Comparison of ENCODE assay signal across 2 cellular contexts in genomic region chrX:151633157-151633556, GRCh38.
TF ChIP-seq lines count a peak whose summit lies in the region.

No MANE protein-coding gene starts in this region.

TF ChIP-seq in GM23338, 12 proteins besides CTCF, POLR2A, EP300 and RAD21 (continued from another document):
- TF ChIP-seq EZH2phosphoT487 (IDR thresholded peaks at IDR 0.05; ENCODE audit: unreplicated experiment) (no peak), JUNB (IDR thresholded peaks at IDR 0.05; ENCODE audit: unreplicated experiment) (no peak)

TF ChIP-seq in K562, 482 proteins besides CTCF, POLR2A, EP300 and RAD21 (continued from another document and continues in another):
- no peak for TF ChIP-seq TSHZ1 (CRISPR knock-in tag; IDR thresholded peaks at IDR 0.05)
- no peak for TF ChIP-seq TAF1 (IDR thresholded peaks at IDR 0.05; ENCODE audit: control insufficient read depth, extremely low read depth, insufficient read depth, low read length, severe bottlenecking)
- TF ChIP-seq HLTF (IDR thresholded peaks at IDR 0.05) = no peak
- TF ChIP-seq ZNF512 (tag; IDR thresholded peaks at IDR 0.05) = no peak
- no peak for TF ChIP-seq RBM14 (IDR thresholded peaks at IDR 0.05; ENCODE audit: borderline replicate concordance, insufficient read depth, low read depth, low read length)
- no peak for TF ChIP-seq HINFP (tag; conservative IDR thresholded peaks at IDR 0.05; ENCODE audit: low read depth)
- TF ChIP-seq HDAC2 (IDR thresholded peaks at IDR 0.05) = peak; percentile 37; the same call in 1 of the 2 replicates
- peak; percentile 96 for TF ChIP-seq CBFA2T3 (IDR thresholded peaks at IDR 0.05)
- TF ChIP-seq ZFPM2 (CRISPR knock-in tag; IDR thresholded peaks at IDR 0.05) = no peak
- TF ChIP-seq SMARCE1 (IDR thresholded peaks at IDR 0.05) = peak; percentile 75; the same call in 1 of the 2 replicates
- peak; percentile 79 for TF ChIP-seq JUND (IDR thresholded peaks at IDR 0.05; ENCODE audit: borderline replicate concordance, low read depth, low read length)
- peak; percentile 36; the same call in 1 of the 3 replicates for TF ChIP-seq JUND (tag; IDR thresholded peaks at IDR 0.05; ENCODE audit: borderline replicate concordance, low read depth, low read length)
- no peak for TF ChIP-seq ZNF184 (CRISPR knock-in tag; IDR thresholded peaks at IDR 0.05)
- TF ChIP-seq PHB2 (IDR thresholded peaks at IDR 0.05; ENCODE audit: low read depth) = peak; percentile 40; the same call in 1 of the 2 replicates
- TF ChIP-seq MTA1 (IDR thresholded peaks at IDR 0.05; ENCODE audit: borderline replicate concordance) = no peak
- TF ChIP-seq ZBTB12 (CRISPR knock-in tag; IDR thresholded peaks at IDR 0.05) = no peak
- TF ChIP-seq ASH1L (IDR thresholded peaks at IDR 0.05; ENCODE audit: borderline replicate concordance, low read depth, partially characterized antibody) = no peak
- no peak for TF ChIP-seq FOXO4 (CRISPR knock-in tag; IDR thresholded peaks at IDR 0.05)
- peak; percentile 38 for TF ChIP-seq CCNT2 (IDR thresholded peaks at IDR 0.05; ENCODE audit: borderline replicate concordance, extremely low read depth, insufficient read length, low read depth, low read length)
- TF ChIP-seq TFAP4 (CRISPR knock-in tag; IDR thresholded peaks at IDR 0.05; ENCODE audit: borderline replicate concordance) = peak; percentile 68
- no peak for TF ChIP-seq RBM22 (IDR thresholded peaks at IDR 0.05; ENCODE audit: low read depth, low read length, poor library complexity, severe bottlenecking)
- no peak for TF ChIP-seq HDAC1 (IDR thresholded peaks at IDR 0.05)
- 0 out of 3 replicates have a peak, but pooled peaks of 1 of the 2 experiments have one; percentile 19 for TF ChIP-seq CBX3 (IDR thresholded peaks at IDR 0.05; ENCODE audit: borderline replicate concordance in 1 of 2, low read length in 2 of 2)
- TF ChIP-seq HBP1 (CRISPR knock-in tag; IDR thresholded peaks at IDR 0.05) = no peak
- peak; percentile 96 for TF ChIP-seq TRIM24 (IDR thresholded peaks at IDR 0.05)
- TF ChIP-seq TBL1XR1 (IDR thresholded peaks at IDR 0.05; ENCODE audit: low read length in 2 of 2) = peak; percentile 48 to 75; a peak in 2 of 4 replicates
- TF ChIP-seq MED1 (CRISPR knock-in tag; IDR thresholded peaks at IDR 0.05; ENCODE audit: borderline replicate concordance) = no peak
- TF ChIP-seq ZNF316 (IDR thresholded peaks at IDR 0.05) = no peak
- TF ChIP-seq HNRNPUL1 (IDR thresholded peaks at IDR 0.05; ENCODE audit: low read length) = no peak
- no peak for TF ChIP-seq ZNF311 (CRISPR knock-in tag; IDR thresholded peaks at IDR 0.05)
- peak; percentile 51 for TF ChIP-seq CXXC5 (CRISPR knock-in tag; IDR thresholded peaks at IDR 0.05)
- TF ChIP-seq ARID3A (IDR thresholded peaks at IDR 0.05; ENCODE audit: borderline replicate concordance, low read depth, low read length) = peak; percentile 65; the same call in 1 of the 2 replicates
- TF ChIP-seq ZNF197 (CRISPR knock-in tag; IDR thresholded peaks at IDR 0.05; ENCODE audit: low read depth) = no peak
- TF ChIP-seq KLF10 (CRISPR knock-in tag; IDR thresholded peaks at IDR 0.05) = no peak
- no peak for TF ChIP-seq ATF1 (CRISPR knock-in tag; IDR thresholded peaks at IDR 0.05)
- TF ChIP-seq ATF1 (tag; IDR thresholded peaks at IDR 0.05) = no peak
- no peak for TF ChIP-seq THAP7 (CRISPR knock-in tag; IDR thresholded peaks at IDR 0.05)
- no peak for TF ChIP-seq WHSC1 (IDR thresholded peaks at IDR 0.05; ENCODE audit: low read length)
- no peak for TF ChIP-seq SIX5 (IDR thresholded peaks at IDR 0.05; ENCODE audit: borderline replicate concordance in 1 of 2, insufficient read depth in 1 of 2, low read depth in 1 of 2, low read length in 2 of 2)
- TF ChIP-seq CCAR2 (IDR thresholded peaks at IDR 0.05; ENCODE audit: low read depth, low read length) = no peak
- TF ChIP-seq MEIS2 (IDR thresholded peaks at IDR 0.05; ENCODE audit: partially characterized antibody) = peak; percentile 27
- no peak for TF ChIP-seq NR2C2 (CRISPR knock-in tag; IDR thresholded peaks at IDR 0.05)
- TF ChIP-seq NR2C2 (tag; IDR thresholded peaks at IDR 0.05) = no peak
- peak; percentile 86 for TF ChIP-seq CTBP1 (IDR thresholded peaks at IDR 0.05; ENCODE audit: borderline replicate concordance)
- TF ChIP-seq ZNF24 (IDR thresholded peaks at IDR 0.05) = no peak
- TF ChIP-seq BRD4 (IDR thresholded peaks at IDR 0.05) = no peak
- no peak for TF ChIP-seq ZNF121 (CRISPR knock-in tag; conservative IDR thresholded peaks at IDR 0.05)
- no peak for TF ChIP-seq HNRNPH1 (optimal IDR thresholded peaks at IDR 0.05; ENCODE audit: low read depth, low read length)
- peak; percentile 79; the same call in 1 of the 2 replicates for TF ChIP-seq ATF7 (IDR thresholded peaks at IDR 0.05)
- no peak for TF ChIP-seq ZC3H4 (CRISPR knock-in tag; IDR thresholded peaks at IDR 0.05; ENCODE audit: borderline replicate concordance)
- TF ChIP-seq NFIC (IDR thresholded peaks at IDR 0.05) = peak; percentile 80
- no peak for TF ChIP-seq ZNF586 (CRISPR knock-in tag; conservative IDR thresholded peaks at IDR 0.05)
- TF ChIP-seq RBM15 (IDR thresholded peaks at IDR 0.05; ENCODE audit: insufficient read depth, low read length) = no peak
- TF ChIP-seq ZBTB9 (CRISPR knock-in tag; IDR thresholded peaks at IDR 0.05) = no peak
- no peak for TF ChIP-seq EWSR1 (IDR thresholded peaks at IDR 0.05; ENCODE audit: borderline replicate concordance, low read depth, partially characterized antibody)
- no peak for TF ChIP-seq TBP (optimal IDR thresholded peaks at IDR 0.05; ENCODE audit: low read depth, low read length)
- no peak for TF ChIP-seq ZNF436 (CRISPR knock-in tag; IDR thresholded peaks at IDR 0.05)
- no peak for TF ChIP-seq RUNX1 (IDR thresholded peaks at IDR 0.05; ENCODE audit: low read depth)
